In genomic region chr10:84264611-84265141, GRCh38 we compare ENCODE assay signal across 8 cellular contexts. TPM values are rescaled to one million over a fixed set of nuclear protein-coding genes. Genes with fewer than 3 reads are reported as not detected.
A peak's percentile ranks its signal among the peaks of the same experiment; 100 is the strongest.
DNase-seq lines count a peak whose midpoint lies in the region; ATAC-seq and TF ChIP-seq lines count a peak whose summit lies in the region.

No MANE protein-coding gene starts in this region.

- no peaks in the 10 kb centered on the region for H3K4me1 ChIP-seq in thyroid gland

- H3K36me3 Mint-ChIP-seq in activated T-helper 2 cell treated with anti-CD3 and anti-CD28 coated beads, Interferon-gamma antibody, Interleukin-2, Interleukin-4, amounts not matched to agents 10 μg/mL and 5 μg/mL and 100 μg/mL, durations not matched to agents 14 hours and 24 hours and 36 hours (ENCODE audit: low read depth), result no peaks in the 10 kb centered on the region
- H3K36me3 Mint-ChIP-seq in osteocyte (ENCODE audit: unreplicated experiment), result no peaks in the 10 kb centered on the region

- no peaks in the 10 kb centered on the region for H3K9me3 Mint-ChIP-seq in activated T-helper 2 cell treated with anti-CD3 and anti-CD28 coated beads, Interferon-gamma antibody, Interleukin-2, Interleukin-4, amounts not matched to agents 10 μg/mL and 5 μg/mL and 100 μg/mL, durations not matched to agents 14 hours and 24 hours and 36 hours
- no peaks in the 10 kb centered on the region for H3K9me3 Mint-ChIP-seq in osteocyte (ENCODE audit: unreplicated experiment)

- no peak overlapping the region for H3K27ac Mint-ChIP-seq in activated T-helper 2 cell treated with anti-CD3 and anti-CD28 coated beads, Interferon-gamma antibody, Interleukin-2, Interleukin-4, amounts not matched to agents 10 μg/mL and 5 μg/mL and 100 μg/mL, durations not matched to agents 14 hours and 24 hours and 36 hours
- H3K27ac Mint-ChIP-seq in osteocyte (ENCODE audit: unreplicated experiment), result no peak overlapping the region

- no peaks in the 10 kb centered on the region for H3K36me3 ChIP-seq in thyroid gland

- peak; percentile 97 for TF ChIP-seq CTCF in osteocyte (IDR thresholded peaks at IDR 0.05)
- TF ChIP-seq CTCF in thyroid gland (IDR thresholded peaks at IDR 0.05), result peak; percentile 75 to 96 (median 90)

- TF ChIP-seq POLR2A in thyroid gland (IDR thresholded peaks at IDR 0.05), result no peak

- peaks cover 17% of the 10 kb centered on the region for H3K4me1 Mint-ChIP-seq in activated T-helper 2 cell treated with anti-CD3 and anti-CD28 coated beads, Interferon-gamma antibody, Interleukin-2, Interleukin-4, amounts not matched to agents 10 μg/mL and 5 μg/mL and 100 μg/mL, durations not matched to agents 14 hours and 24 hours and 36 hours (ENCODE audit: low read depth)
- no peaks in the 10 kb centered on the region for H3K4me1 Mint-ChIP-seq in osteocyte (ENCODE audit: unreplicated experiment)

- H3K27me3 Mint-ChIP-seq in activated T-helper 2 cell treated with anti-CD3 and anti-CD28 coated beads, Interferon-gamma antibody, Interleukin-2, Interleukin-4, amounts not matched to agents 10 μg/mL and 5 μg/mL and 100 μg/mL, durations not matched to agents 14 hours and 24 hours and 36 hours (ENCODE audit: low read depth), result peaks cover 32% of the 10 kb centered on the region
- peaks cover 8% of the 10 kb centered on the region for H3K27me3 Mint-ChIP-seq in osteocyte (ENCODE audit: unreplicated experiment)

- in situ Hi-C loops in KBM-7 (cut with MboI; ENCODE audit: low pct_unique_long_range_greater_than_20kb, low sequenced_read_pairs), result loop anchor here (10.0 to 25.0 kb wide), 2 partner anchors 280 to 448 kb away; no protein-coding TSS in a partner anchor

- ATAC-seq in GM21786 (IDR thresholded peaks at IDR 0.05; ENCODE audit: unreplicated experiment), result peak; percentile 93

- H3K9me3 ChIP-seq in thyroid gland, result no peaks in the 10 kb centered on the region

- H3K27me3 ChIP-seq in thyroid gland, result no peaks in the 10 kb centered on the region

- H3K27ac ChIP-seq in thyroid gland, result no peak overlapping the region

- H3K4me3 Mint-ChIP-seq in activated T-helper 2 cell treated with anti-CD3 and anti-CD28 coated beads, Interferon-gamma antibody, Interleukin-2, Interleukin-4, amounts not matched to agents 10 μg/mL and 5 μg/mL and 100 μg/mL, durations not matched to agents 14 hours and 24 hours and 36 hours (ENCODE audit: low read depth), result no peak overlapping the region
- no peak overlapping the region for H3K4me3 Mint-ChIP-seq in osteocyte (ENCODE audit: unreplicated experiment)

- intact Hi-C loops in activated T-helper 2 cell treated with anti-CD3 and anti-CD28 coated beads, Interferon-gamma antibody, Interleukin-2, Interleukin-4, amounts not matched to agents 10 μg/mL and 5 μg/mL and 100 μg/mL, durations not matched to agents 14 hours and 24 hours and 36 hours (cut with micrococcal nuclease), result loop anchor here (1.0 to 10.0 kb wide), 4 partner anchors 110 to 450 kb away; no protein-coding TSS in a partner anchor
- intact Hi-C loops in thyroid gland (cut with DNase I), result loop anchor here (2.0 kb wide), 1 partner anchor 272 kb away; no protein-coding TSS in a partner anchor

- 5 to 6% methylated on average over 11 of the region's 11 CpGs for WGBS in thyroid gland, 2 donors

- DNase-seq in GDM1 (lab: John Stamatoyannopoulos, UW), result peak; percentile 41
- peak; percentile 75 for DNase-seq in KBM-7
- peak; percentile 42 for DNase-seq in RPMI7951 (ENCODE audit: low read depth)
- peak; percentile 47 for DNase-seq in activated T-helper 2 cell treated with anti-CD3 and anti-CD28 coated beads, Interferon-gamma antibody, Interleukin-2, Interleukin-4, amounts not matched to agents 10 μg/mL and 5 μg/mL and 100 μg/mL, durations not matched to agents 14 hours and 24 hours and 36 hours (ENCODE audit: low spot score)
- peak; percentile 34 for DNase-seq in foreskin melanocyte
- DNase-seq in osteocyte (ENCODE audit: extremely low spot score, unreplicated experiment), result peak; percentile 87
- peak; percentile 70 to 73 for DNase-seq in thyroid gland

- H3K4me3 ChIP-seq in thyroid gland (replicated peaks in 1 of 3), result no peak overlapping the region

RNA-seq across cellular contexts. Expression of gene RGR, which starts 19.8 kb away (rescaled TPM):
- not detected in 2 replicates for total RNA-seq in RPMI7951 (2014; rRNA removed; shearing (Covaris generic))
- total RNA-seq in activated T-helper 2 cell treated with anti-CD3 and anti-CD28 coated beads, Interferon-gamma antibody, Interleukin-2, Interleukin-4, amounts not matched to agents 10 μg/mL and 5 μg/mL and 100 μg/mL, durations not matched to agents 14 hours and 24 hours and 36 hours, result not detected in 2 replicates
- total RNA-seq in osteocyte, result not detected in 2 replicates
- total RNA-seq in thyroid gland, result under 1 TPM in 1 of 4 donors, not detected in 3; 0.11 TPM

RNA-seq across cellular contexts. Expression of gene LRIT1, which starts 23.3 kb away (rescaled TPM):
- not detected in 2 replicates for total RNA-seq in RPMI7951 (2014; rRNA removed; shearing (Covaris generic))
- not detected in 2 replicates for total RNA-seq in activated T-helper 2 cell treated with anti-CD3 and anti-CD28 coated beads, Interferon-gamma antibody, Interleukin-2, Interleukin-4, amounts not matched to agents 10 μg/mL and 5 μg/mL and 100 μg/mL, durations not matched to agents 14 hours and 24 hours and 36 hours
- total RNA-seq in osteocyte, result not detected in 2 replicates
- total RNA-seq in thyroid gland, result not detected

RNA-seq across cellular contexts. Expression of gene LRIT2, which starts 39.3 kb away (rescaled TPM):
- not detected in 2 replicates for total RNA-seq in RPMI7951 (2014; rRNA removed; shearing (Covaris generic))
- total RNA-seq in activated T-helper 2 cell treated with anti-CD3 and anti-CD28 coated beads, Interferon-gamma antibody, Interleukin-2, Interleukin-4, amounts not matched to agents 10 μg/mL and 5 μg/mL and 100 μg/mL, durations not matched to agents 14 hours and 24 hours and 36 hours, result not detected in 2 replicates
- total RNA-seq in osteocyte (not detected in 2 replicates), thyroid gland (not detected)

Comparison
In these comparisons a context has a peak if more than half of its experiments do, and no peak if none do; other contexts are left out.
1. DNase-seq: peak in every context shown above with its lines; median percentile 87 in osteocyte; 75 in KBM-7; 72 in thyroid gland; 47 in activated T-helper 2 cell treated with anti-CD3 and anti-CD28 coated beads, Interferon-gamma antibody, Interleukin-2, Interleukin-4, amounts not matched to agents 10 μg/mL and 5 μg/mL and 100 μg/mL, durations not matched to agents 14 hours and 24 hours and 36 hours; 42 in RPMI7951; 41 in GDM1; 34 in foreskin melanocyte.